Comparison of ENCODE assay signal across 22 cellular contexts in the genomic region with DNA sequence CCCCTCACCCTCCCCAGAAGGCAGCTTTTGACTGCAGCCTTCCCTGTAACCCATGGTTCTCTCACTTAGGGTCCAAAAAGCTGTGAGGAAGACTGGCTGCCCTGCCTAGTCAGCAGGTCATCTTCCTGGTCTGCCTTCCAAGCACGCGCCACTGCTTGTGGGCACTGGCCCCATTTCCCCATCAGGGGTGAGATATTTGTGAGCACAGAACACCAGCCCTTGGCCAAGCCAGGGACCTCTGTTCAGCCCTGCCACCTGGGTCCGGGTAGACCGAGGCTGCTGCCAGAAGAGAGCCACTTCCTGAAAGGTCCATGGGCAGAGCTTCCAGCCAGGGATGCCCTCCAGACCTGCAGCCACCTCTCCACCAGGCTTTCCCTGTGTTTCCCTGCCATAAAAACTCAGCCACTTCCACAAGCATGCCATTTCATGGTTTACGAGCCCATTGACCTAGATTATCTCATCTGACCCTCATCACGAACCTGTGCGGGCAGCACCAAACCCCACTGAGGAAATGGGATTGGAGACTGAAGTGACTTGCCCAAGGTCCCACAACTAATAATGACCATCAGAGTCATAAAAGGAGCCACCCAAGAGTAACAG. TPM values are rescaled to one million over a fixed set of nuclear protein-coding genes. Genes with fewer than 3 reads are reported as not detected.
"Had no signal": no experiment of that assay in that cellular context is flagged by ENCODE, and none has a peak within 500 bp of the region (broad histone marks: within the 10 kb centered on the region; RNA-seq: fewer than 3 reads in every experiment).

No MANE protein-coding gene starts in this region.

- H3K4me1 ChIP-seq: ascending aorta, esophagus squamous epithelium, lower lobe of right lung had no signal

- H3K27me3 ChIP-seq: ascending aorta, right atrium auricular region had no signal

- H3K36me3 ChIP-seq: ascending aorta, esophagus squamous epithelium, lower lobe of right lung, right atrium auricular region, WERI-Rb-1 had no signal

- H3K27ac ChIP-seq: ascending aorta, lower lobe of right lung, WERI-Rb-1 had no signal

- H3K9me3 ChIP-seq: ascending aorta, esophagus squamous epithelium, lower lobe of right lung, right atrium auricular region had no signal

- H3K36me3 Mint-ChIP-seq: activated naive CD4-positive, alpha-beta T cell treated with anti-CD3 and anti-CD28 coated beads, Interleukin-2, amount 50 U/mL, for 24 hours; natural killer cell treated with Interleukin-12 subunit alpha and Interleukin-12 subunit beta and Interleukin-15 and Interleukin-18, amount 100 ng/mL, for 72 hours; type B pancreatic cell had no signal

- H3K9me3 Mint-ChIP-seq: activated naive CD4-positive, alpha-beta T cell treated with anti-CD3 and anti-CD28 coated beads, Interleukin-2, amount 50 U/mL, for 24 hours; central memory CD8-positive, alpha-beta T cell; natural killer cell treated with Interleukin-12 subunit alpha and Interleukin-12 subunit beta and Interleukin-15 and Interleukin-18, amount 100 ng/mL, for 72 hours; stimulated activated naive CD8-positive, alpha-beta T cell treated with anti-CD3 and anti-CD28 coated beads, Interleukin-15, amount 100 ng/mL, for 72 hours; type B pancreatic cell had no signal

- H3K4me1 Mint-ChIP-seq: activated naive CD4-positive, alpha-beta T cell treated with anti-CD3 and anti-CD28 coated beads, Interleukin-2, amount 50 U/mL, for 24 hours; central memory CD8-positive, alpha-beta T cell; stimulated activated naive CD8-positive, alpha-beta T cell treated with anti-CD3 and anti-CD28 coated beads, Interleukin-15, amount 100 ng/mL, for 72 hours had no signal

- H3K27me3 Mint-ChIP-seq: activated naive CD4-positive, alpha-beta T cell treated with anti-CD3 and anti-CD28 coated beads, Interleukin-2, amount 50 U/mL, for 24 hours; central memory CD8-positive, alpha-beta T cell had no signal

- H3K4me3 Mint-ChIP-seq: activated naive CD4-positive, alpha-beta T cell treated with anti-CD3 and anti-CD28 coated beads, Interleukin-2, amount 50 U/mL, for 24 hours; central memory CD8-positive, alpha-beta T cell; natural killer cell treated with Interleukin-12 subunit alpha and Interleukin-12 subunit beta and Interleukin-15 and Interleukin-18, amount 100 ng/mL, for 72 hours; stimulated activated naive CD8-positive, alpha-beta T cell treated with anti-CD3 and anti-CD28 coated beads, Interleukin-15, amount 100 ng/mL, for 72 hours; type B pancreatic cell had no signal

- H3K4me3 ChIP-seq: ascending aorta, esophagus squamous epithelium, lower lobe of right lung, right atrium auricular region had no signal

- ATAC-seq: left cardiac atrium; lower lobe of right lung; natural killer cell treated with Interleukin-12 subunit alpha and Interleukin-12 subunit beta and Interleukin-15 and Interleukin-18, amount 100 ng/mL, for 72 hours; stimulated activated naive CD8-positive, alpha-beta T cell treated with anti-CD3 and anti-CD28 coated beads, Interleukin-15, amount 100 ng/mL, for 72 hours had no signal

- DNase-seq: activated CD4-positive, alpha-beta T cell treated with anti-CD3 and anti-CD28 coated beads for 1 hour; activated gamma-delta T cell; effector CD4-positive, alpha-beta T cell; esophagus squamous epithelium; left cardiac atrium; lower lobe of right lung; nucleus accumbens; stimulated activated CD4-positive, alpha-beta T cell treated with anti-CD3 and anti-CD28 coated beads, Interleukin-15, amount 100 ng/mL, for 24 hours; stimulated activated CD4-positive, alpha-beta T cell treated with anti-CD3 and anti-CD28 coated beads, Interleukin-2, amount 100 ng/mL, for 48 hours; stimulated activated naive CD8-positive, alpha-beta T cell treated with anti-CD3 and anti-CD28 coated beads, Interleukin-15, amount 100 ng/mL, for 72 hours; SW 1271; T-helper 2 cell; WERI-Rb-1 had no signal

- H3K27ac Mint-ChIP-seq: activated naive CD4-positive, alpha-beta T cell treated with anti-CD3 and anti-CD28 coated beads, Interleukin-2, amount 50 U/mL, for 24 hours; natural killer cell treated with Interleukin-12 subunit alpha and Interleukin-12 subunit beta and Interleukin-15 and Interleukin-18, amount 100 ng/mL, for 72 hours; type B pancreatic cell had no signal

RNA-seq across cellular contexts. Expression of a gene that starts 40.5 kb away (rescaled TPM):
- total RNA-seq: ascending aorta; endothelial cell of umbilical vein; lower lobe of right lung; natural killer cell treated with Interleukin-12 subunit alpha and Interleukin-12 subunit beta and Interleukin-15 and Interleukin-18, amount 100 ng/mL, for 72 hours; skeletal muscle tissue; temporal lobe had no signal
- polyA plus RNA-seq: endothelial cell of umbilical vein had no signal
